ENCODE assay signal across 20 cellular contexts in genomic region chr6:39074486-39074885, GRCh38. TPM values are rescaled to one million over a fixed set of nuclear protein-coding genes. Genes with fewer than 3 reads are reported as not detected.
"Had no signal": no experiment of that assay in that cellular context is flagged by ENCODE, and none has a peak within 500 bp of the region (broad histone marks: within the 10 kb centered on the region; RNA-seq: fewer than 3 reads in every experiment).

No MANE protein-coding gene starts in this region.

- H3K27ac Mint-ChIP-seq: activated naive CD4-positive, alpha-beta T cell treated with anti-CD3 and anti-CD28 coated beads, Interleukin-2, amount 50 U/mL, for 24 hours; activated T-cell treated with anti-CD3 and anti-CD28 coated beads, Interleukin-2, amount 50 U/mL, for 72 hours; effector memory CD8-positive, alpha-beta T cell had no signal

- H3K4me3 ChIP-seq: adrenal gland, lung, transverse colon, vagina had no signal

- H3K27me3 ChIP-seq: adrenal gland, foreskin keratinocyte, transverse colon, vagina had no signal

- H3K36me3 Mint-ChIP-seq: activated naive CD4-positive, alpha-beta T cell treated with anti-CD3 and anti-CD28 coated beads, Interleukin-2, amount 50 U/mL, for 24 hours had no signal

- H3K9me3 ChIP-seq: adrenal gland, transverse colon, vagina had no signal

- H3K27ac ChIP-seq: adrenal gland, epithelial cell of prostate, foreskin keratinocyte, transverse colon, vagina had no signal

- DNase-seq: activated CD4-positive, alpha-beta T cell treated with anti-CD3 and anti-CD28 coated beads, Interleukin-2, amount 50 U/mL, for 1 hour; activated effector memory CD4-positive, alpha-beta T cell treated with anti-CD3 and anti-CD28 coated beads, Interleukin-2, amount 50 U/mL, for 16 hours; activated T-cell treated with anti-CD3 and anti-CD28 coated beads, Interleukin-2, amount 50 U/mL, for 72 hours; effector memory CD8-positive, alpha-beta T cell; foreskin keratinocyte; hippocampal formation; stimulated activated naive CD4-positive, alpha-beta T cell treated with Interleukin-2 at 50 U/mL for 16 hours; substantia nigra; T-helper 1 cell; T1000; transverse colon had no signal

- H3K36me3 ChIP-seq: adrenal gland, transverse colon, vagina had no signal

- H3K4me1 Mint-ChIP-seq: activated naive CD4-positive, alpha-beta T cell treated with anti-CD3 and anti-CD28 coated beads, Interleukin-2, amount 50 U/mL, for 24 hours had no signal

- H3K4me3 Mint-ChIP-seq: activated naive CD4-positive, alpha-beta T cell treated with anti-CD3 and anti-CD28 coated beads, Interleukin-2, amount 50 U/mL, for 24 hours; activated T-cell treated with anti-CD3 and anti-CD28 coated beads, Interleukin-2, amount 50 U/mL, for 72 hours; effector memory CD8-positive, alpha-beta T cell had no signal

- H3K9me3 Mint-ChIP-seq: activated naive CD4-positive, alpha-beta T cell treated with anti-CD3 and anti-CD28 coated beads, Interleukin-2, amount 50 U/mL, for 24 hours; activated T-cell treated with anti-CD3 and anti-CD28 coated beads, Interleukin-2, amount 50 U/mL, for 72 hours; effector memory CD8-positive, alpha-beta T cell had no signal

- ATAC-seq: activated CD4-positive, CD25-positive, alpha-beta regulatory T cell treated with anti-CD3 and anti-CD28 coated beads, Interleukin-2, amount 50 U/mL, for 24 hours; activated T-cell treated with anti-CD3 and anti-CD28 coated beads, Interleukin-2, amount 50 U/mL, for 72 hours; effector memory CD8-positive, alpha-beta T cell; foreskin keratinocyte had no signal

- H3K4me1 ChIP-seq: adrenal gland, foreskin keratinocyte, transverse colon, vagina had no signal

RNA-seq across cellular contexts. Expression of gene GLP1R, which starts 25.9 kb away (rescaled TPM):
- total RNA-seq: bronchial epithelial cell, dermis microvascular lymphatic vessel endothelial cell, foreskin keratinocyte, renal cortical epithelial cell, transverse colon, vagina had no signal
- polyA plus RNA-seq: foreskin keratinocyte had no signal
